ENCODE assay signal across 1 cellular context in the genomic region with DNA sequence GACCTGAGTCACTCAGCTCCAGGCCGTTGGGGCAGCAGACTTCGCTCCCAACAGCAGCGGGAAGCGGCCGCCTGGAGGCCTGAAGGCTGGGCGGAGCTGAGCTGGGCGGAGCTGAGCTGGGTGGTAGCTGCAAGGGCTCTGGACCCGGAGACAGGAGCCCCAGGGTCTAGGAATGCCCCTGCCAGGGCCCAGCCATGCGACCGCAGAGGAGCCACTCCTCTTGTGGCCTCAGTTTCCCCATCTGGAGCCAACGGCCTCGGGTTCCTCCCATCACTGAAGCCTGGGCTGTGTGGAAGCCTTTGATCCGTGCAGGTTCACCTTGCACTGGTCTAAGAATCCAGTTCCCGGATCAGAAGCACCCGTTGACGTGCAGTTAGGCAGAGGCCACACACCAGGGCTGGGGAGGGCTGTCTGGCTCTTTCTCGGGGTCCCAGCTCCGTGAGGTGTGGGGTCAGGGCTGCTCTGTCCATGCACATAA.
TF ChIP-seq lines count a peak whose summit lies in the region.

No MANE protein-coding gene starts in this region.

TF ChIP-seq in GM23338, 12 proteins besides CTCF, POLR2A, EP300 and RAD21 (continued from another document):
- TF ChIP-seq, protein P1, sequence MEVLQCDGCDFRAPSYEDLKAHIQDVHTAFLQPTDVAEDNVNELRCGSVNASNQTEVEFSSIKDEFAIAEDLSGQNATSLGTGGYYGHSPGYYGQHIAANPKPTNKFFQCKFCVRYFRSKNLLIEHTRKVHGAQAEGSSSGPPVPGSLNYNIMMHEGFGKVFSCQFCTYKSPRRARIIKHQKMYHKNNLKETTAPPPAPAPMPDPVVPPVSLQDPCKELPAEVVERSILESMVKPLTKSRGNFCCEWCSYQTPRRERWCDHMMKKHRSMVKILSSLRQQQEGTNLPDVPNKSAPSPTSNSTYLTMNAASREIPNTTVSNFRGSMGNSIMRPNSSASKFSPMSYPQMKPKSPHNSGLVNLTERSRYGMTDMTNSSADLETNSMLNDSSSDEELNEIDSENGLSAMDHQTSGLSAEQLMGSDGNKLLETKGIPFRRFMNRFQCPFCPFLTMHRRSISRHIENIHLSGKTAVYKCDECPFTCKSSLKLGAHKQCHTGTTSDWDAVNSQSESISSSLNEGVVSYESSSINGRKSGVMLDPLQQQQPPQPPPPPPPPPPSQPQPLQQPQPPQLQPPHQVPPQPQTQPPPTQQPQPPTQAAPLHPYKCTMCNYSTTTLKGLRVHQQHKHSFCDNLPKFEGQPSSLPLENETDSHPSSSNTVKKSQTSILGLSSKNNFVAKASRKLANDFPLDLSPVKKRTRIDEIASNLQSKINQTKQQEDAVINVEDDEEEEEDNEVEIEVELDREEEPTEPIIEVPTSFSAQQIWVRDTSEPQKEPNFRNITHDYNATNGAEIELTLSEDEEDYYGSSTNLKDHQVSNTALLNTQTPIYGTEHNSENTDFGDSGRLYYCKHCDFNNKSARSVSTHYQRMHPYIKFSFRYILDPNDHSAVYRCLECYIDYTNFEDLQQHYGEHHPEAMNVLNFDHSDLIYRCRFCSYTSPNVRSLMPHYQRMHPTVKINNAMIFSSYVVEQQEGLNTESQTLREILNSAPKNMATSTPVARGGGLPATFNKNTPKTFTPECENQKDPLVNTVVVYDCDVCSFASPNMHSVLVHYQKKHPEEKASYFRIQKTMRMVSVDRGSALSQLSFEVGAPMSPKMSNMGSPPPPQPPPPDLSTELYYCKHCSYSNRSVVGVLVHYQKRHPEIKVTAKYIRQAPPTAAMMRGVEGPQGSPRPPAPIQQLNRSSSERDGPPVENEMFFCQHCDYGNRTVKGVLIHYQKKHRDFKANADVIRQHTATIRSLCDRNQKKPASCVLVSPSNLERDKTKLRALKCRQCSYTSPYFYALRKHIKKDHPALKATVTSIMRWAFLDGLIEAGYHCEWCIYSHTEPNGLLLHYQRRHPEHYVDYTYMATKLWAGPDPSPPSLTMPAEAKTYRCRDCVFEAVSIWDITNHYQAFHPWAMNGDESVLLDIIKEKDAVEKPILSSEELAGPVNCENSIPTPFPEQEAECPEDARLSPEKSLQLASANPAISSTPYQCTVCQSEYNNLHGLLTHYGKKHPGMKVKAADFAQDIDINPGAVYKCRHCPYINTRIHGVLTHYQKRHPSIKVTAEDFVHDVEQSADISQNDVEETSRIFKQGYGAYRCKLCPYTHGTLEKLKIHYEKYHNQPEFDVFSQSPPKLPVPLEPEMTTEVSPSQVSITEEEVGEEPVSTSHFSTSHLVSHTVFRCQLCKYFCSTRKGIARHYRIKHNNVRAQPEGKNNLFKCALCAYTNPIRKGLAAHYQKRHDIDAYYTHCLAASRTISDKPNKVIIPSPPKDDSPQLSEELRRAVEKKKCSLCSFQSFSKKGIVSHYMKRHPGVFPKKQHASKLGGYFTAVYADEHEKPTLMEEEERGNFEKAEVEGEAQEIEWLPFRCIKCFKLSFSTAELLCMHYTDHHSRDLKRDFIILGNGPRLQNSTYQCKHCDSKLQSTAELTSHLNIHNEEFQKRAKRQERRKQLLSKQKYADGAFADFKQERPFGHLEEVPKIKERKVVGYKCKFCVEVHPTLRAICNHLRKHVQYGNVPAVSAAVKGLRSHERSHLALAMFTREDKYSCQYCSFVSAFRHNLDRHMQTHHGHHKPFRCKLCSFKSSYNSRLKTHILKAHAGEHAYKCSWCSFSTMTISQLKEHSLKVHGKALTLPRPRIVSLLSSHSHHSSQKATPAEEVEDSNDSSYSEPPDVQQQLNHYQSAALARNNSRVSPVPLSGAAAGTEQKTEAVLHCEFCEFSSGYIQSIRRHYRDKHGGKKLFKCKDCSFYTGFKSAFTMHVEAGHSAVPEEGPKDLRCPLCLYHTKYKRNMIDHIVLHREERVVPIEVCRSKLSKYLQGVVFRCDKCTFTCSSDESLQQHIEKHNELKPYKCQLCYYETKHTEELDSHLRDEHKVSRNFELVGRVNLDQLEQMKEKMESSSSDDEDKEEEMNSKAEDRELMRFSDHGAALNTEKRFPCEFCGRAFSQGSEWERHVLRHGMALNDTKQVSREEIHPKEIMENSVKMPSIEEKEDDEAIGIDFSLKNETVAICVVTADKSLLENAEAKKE (CRISPR knock-in tag; IDR thresholded peaks at IDR 0.05): no peak
